1 cellular context compared by ENCODE assay signal in genomic region chr9:109320734-109321448, GRCh38.
A peak's percentile ranks its signal among the peaks of the same experiment; 100 is the strongest.
TF ChIP-seq lines count a peak whose summit lies in the region.

Gene EPB41L4B (minus strand): TSS chr9:109321059. CDS start chr9:109320446, 613 bp downstream.

TF ChIP-seq in K562, 482 proteins besides CTCF, POLR2A, EP300 and RAD21 (continued from another document and continues in another):
- TF ChIP-seq ZNF449 (CRISPR knock-in tag; IDR thresholded peaks at IDR 0.05) = no peak
- no peak for TF ChIP-seq THRAP3 (IDR thresholded peaks at IDR 0.05; ENCODE audit: borderline replicate concordance)
- TF ChIP-seq CCNT2 (IDR thresholded peaks at IDR 0.05; ENCODE audit: borderline replicate concordance, extremely low read depth, insufficient read length, low read depth, low read length) = no peak
- TF ChIP-seq GATA2 (CRISPR knock-in tag; IDR thresholded peaks at IDR 0.05) = no peak
- peak; percentile 29; the same call in 1 of the 2 replicates for TF ChIP-seq HCFC1 (IDR thresholded peaks at IDR 0.05; ENCODE audit: low read depth, low read length)
- 0 out of 4 replicates have a peak, but pooled peaks of 1 of the 2 experiments have one; percentile 43 for TF ChIP-seq HDAC1 (IDR thresholded peaks at IDR 0.05)
- no peak for TF ChIP-seq NFIX (CRISPR knock-in tag; IDR thresholded peaks at IDR 0.05; ENCODE audit: low read depth)
- TF ChIP-seq ID3 (CRISPR knock-in tag; IDR thresholded peaks at IDR 0.05) = no peak
- TF ChIP-seq ID3 (tag; IDR thresholded peaks at IDR 0.05) = no peak
- no peak for TF ChIP-seq ZC3H8 (IDR thresholded peaks at IDR 0.05)
- no peak for TF ChIP-seq PTBP1 (IDR thresholded peaks at IDR 0.05; ENCODE audit: low read depth, low read length)
- no peak for TF ChIP-seq SRSF7 (optimal IDR thresholded peaks at IDR 0.05; ENCODE audit: low read depth, low read length)
- TF ChIP-seq SPI1 (IDR thresholded peaks at IDR 0.05; ENCODE audit: borderline replicate concordance, low read depth, low read length) = no peak
- TF ChIP-seq MYNN (IDR thresholded peaks at IDR 0.05) = 0 out of 2 replicates have a peak, but pooled peaks have one; percentile 56
- TF ChIP-seq MYNN (CRISPR knock-in tag; IDR thresholded peaks at IDR 0.05) = no peak
- no peak for TF ChIP-seq BMI1 (IDR thresholded peaks at IDR 0.05; ENCODE audit: low read length)
- TF ChIP-seq DIDO1 (tag; IDR thresholded peaks at IDR 0.05; ENCODE audit: low read depth) = no peak
- no peak for TF ChIP-seq FOXP1 (CRISPR knock-in tag; IDR thresholded peaks at IDR 0.05)
- peak; percentile 69 for TF ChIP-seq DEAF1 (CRISPR knock-in tag; IDR thresholded peaks at IDR 0.05)
- TF ChIP-seq MGA (IDR thresholded peaks at IDR 0.05) = peak; percentile 84
- TF ChIP-seq ELF2 (CRISPR knock-in tag; IDR thresholded peaks at IDR 0.05) = no peak
- TF ChIP-seq POU5F1 (IDR thresholded peaks at IDR 0.05; ENCODE audit: borderline replicate concordance, low read depth, low read length, partially characterized antibody) = no peak
- TF ChIP-seq EWSR1 (IDR thresholded peaks at IDR 0.05; ENCODE audit: borderline replicate concordance, low read depth, partially characterized antibody) = no peak
- TF ChIP-seq ZNF146 (CRISPR knock-in tag; IDR thresholded peaks at IDR 0.05; ENCODE audit: unreplicated experiment) = no peak
- peak; percentile 45; the same call in 1 of the 2 replicates for TF ChIP-seq RAD51 (IDR thresholded peaks at IDR 0.05; ENCODE audit: borderline replicate concordance, low read depth)
- no peak for TF ChIP-seq TCFL5 (CRISPR knock-in tag; conservative IDR thresholded peaks at IDR 0.05)
- no peak for TF ChIP-seq SREBF2 (CRISPR knock-in tag; IDR thresholded peaks at IDR 0.05)
- no peak for TF ChIP-seq TOE1 (IDR thresholded peaks at IDR 0.05; ENCODE audit: borderline replicate concordance)
- no peak for TF ChIP-seq TOE1 (CRISPR knock-in tag; IDR thresholded peaks at IDR 0.05; ENCODE audit: borderline replicate concordance, low read depth)
- no peak for TF ChIP-seq PML (IDR thresholded peaks at IDR 0.05; ENCODE audit: low read length)
- no peak for TF ChIP-seq MECOM (CRISPR knock-in tag; IDR thresholded peaks at IDR 0.05)
- no peak for TF ChIP-seq HLTF (IDR thresholded peaks at IDR 0.05)
- no peak for TF ChIP-seq SMARCC2 (IDR thresholded peaks at IDR 0.05; ENCODE audit: low read depth)
- no peak for TF ChIP-seq MYBL2 (IDR thresholded peaks at IDR 0.05; ENCODE audit: low read depth)
- TF ChIP-seq MYBL2 (CRISPR knock-in tag; IDR thresholded peaks at IDR 0.05; ENCODE audit: borderline replicate concordance) = no peak
- no peak for TF ChIP-seq TAF1 (IDR thresholded peaks at IDR 0.05; ENCODE audit: control insufficient read depth, extremely low read depth, insufficient read depth, low read length, severe bottlenecking)
- no peak for TF ChIP-seq ZNF253 (CRISPR knock-in tag; conservative IDR thresholded peaks at IDR 0.05)
- TF ChIP-seq TRIM24 (IDR thresholded peaks at IDR 0.05) = no peak
- TF ChIP-seq FOXO4 (CRISPR knock-in tag; IDR thresholded peaks at IDR 0.05) = no peak
- TF ChIP-seq JUNB (CRISPR knock-in tag; conservative IDR thresholded peaks at IDR 0.05) = no peak
- no peak for TF ChIP-seq SMARCB1 (IDR thresholded peaks at IDR 0.05; ENCODE audit: insufficient read length, low read depth)
- TF ChIP-seq SMAD4 (CRISPR knock-in tag; conservative IDR thresholded peaks at IDR 0.05) = peak; percentile 36; the same call in 1 of the 2 replicates
- TF ChIP-seq HES1 (IDR thresholded peaks at IDR 0.05; ENCODE audit: low read depth) = no peak
- no peak for TF ChIP-seq ZNF695 (CRISPR knock-in tag; IDR thresholded peaks at IDR 0.05)
- no peak for TF ChIP-seq NFRKB (IDR thresholded peaks at IDR 0.05; ENCODE audit: low read depth)
- TF ChIP-seq ZNF277 (CRISPR knock-in tag; IDR thresholded peaks at IDR 0.05; ENCODE audit: borderline replicate concordance) = no peak
- TF ChIP-seq ZSCAN29 (IDR thresholded peaks at IDR 0.05) = no peak
- 0 out of 2 replicates have a peak, but pooled peaks have one; percentile 10 for TF ChIP-seq ZNF384 (IDR thresholded peaks at IDR 0.05; ENCODE audit: low read depth, low read length)
- no peak for TF ChIP-seq MEF2A (IDR thresholded peaks at IDR 0.05; ENCODE audit: control insufficient read depth, low read depth, low read length)
- TF ChIP-seq KAT2B (IDR thresholded peaks at IDR 0.05; ENCODE audit: low read depth, low read length) = no peak
- TF ChIP-seq MAFG (tag; conservative IDR thresholded peaks at IDR 0.05) = no peak
